8 cellular contexts compared by ENCODE assay signal in genomic region chr6:136761227-136761922, GRCh38. TPM values are rescaled to one million over a fixed set of nuclear protein-coding genes. Genes with fewer than 3 reads are reported as not detected.
DNase-seq lines count a peak whose midpoint lies in the region; ATAC-seq, FAIRE-seq and TF ChIP-seq lines count a peak whose summit lies in the region.

No MANE protein-coding gene starts in this region.

- peak in 1 of 2 donors; percentile 36 for ATAC-seq in activated T-cell treated with anti-CD3 and anti-CD28 coated beads, Interleukin-2, amount 50 U/mL, for 4 hours
- no peak for ATAC-seq in thoracic aorta (ENCODE audit: insufficient number of reproducible peaks, low FRiP score, low read depth)

- no peaks in the 10 kb centered on the region for H3K36me3 ChIP-seq in left ventricle myocardium inferior
- H3K36me3 ChIP-seq in thoracic aorta: no peaks in the 10 kb centered on the region

- peaks cover 73% of the 10 kb centered on the region for H3K4me1 Mint-ChIP-seq in activated T-cell treated with anti-CD3 and anti-CD28 coated beads, Interleukin-2, amount 50 U/mL, for 4 hours (ENCODE audit: low read depth)

- no peaks in the 10 kb centered on the region for H3K9me3 ChIP-seq in left ventricle myocardium inferior (replicated peaks)
- H3K9me3 ChIP-seq in thoracic aorta: no peaks in the 10 kb centered on the region

- peak overlapping the region; percentile 65 for H3K4me3 Mint-ChIP-seq in activated T-cell treated with anti-CD3 and anti-CD28 coated beads, Interleukin-2, amount 50 U/mL, for 4 hours

- H3K27me3 ChIP-seq in left ventricle myocardium inferior (ENCODE audit: low read depth) (no peaks in the 10 kb centered on the region), thoracic aorta (replicated peaks; ENCODE audit: insufficient read depth) (no peaks in the 10 kb centered on the region)

- H3K9me3 Mint-ChIP-seq in activated T-cell treated with anti-CD3 and anti-CD28 coated beads, Interleukin-2, amount 50 U/mL, for 4 hours: no peaks in the 10 kb centered on the region

- peak overlapping the region; percentile 30; the same call in 1 of the 2 replicates for H3K4me3 ChIP-seq in WI38 (ENCODE audit: low read depth, low read length)
- peak overlapping the region; percentile 45 for H3K4me3 ChIP-seq in left ventricle myocardium inferior
- H3K4me3 ChIP-seq in thoracic aorta: peak overlapping the region; percentile 66

- TF ChIP-seq CTCF in WI38 (IDR thresholded peaks at IDR 0.05; ENCODE audit: low read depth, low read length) (no peak), left ventricle myocardium inferior (IDR thresholded peaks at IDR 0.05; ENCODE audit: borderline replicate concordance) (no peak), thoracic aorta (IDR thresholded peaks at IDR 0.05) (no peak)

- H3K4me1 ChIP-seq in left ventricle myocardium inferior (peaks cover 78% of the 10 kb centered on the region), thoracic aorta (ENCODE audit: control insufficient read depth in 1 of 2, low read depth in 2 of 2) (peaks cover 62 to 93% of the 10 kb centered on the region in 2 donors)

- H3K27me3 Mint-ChIP-seq in activated T-cell treated with anti-CD3 and anti-CD28 coated beads, Interleukin-2, amount 50 U/mL, for 4 hours (ENCODE audit: low read depth): no peaks in the 10 kb centered on the region

- FAIRE-seq in RCC 7860 (lab: Jason Lieb, UNC): no peak

- intact Hi-C loops in left ventricle myocardium inferior (cut with micrococcal nuclease): no loop called here

- H3K27ac ChIP-seq in left ventricle myocardium inferior (replicated peaks) (peak overlapping the region; percentile 91), thoracic aorta (peak overlapping the region; percentile 78 to 88)

- no peaks in the 10 kb centered on the region for H3K36me3 Mint-ChIP-seq in activated T-cell treated with anti-CD3 and anti-CD28 coated beads, Interleukin-2, amount 50 U/mL, for 4 hours (ENCODE audit: insufficient read depth)

- CTCF ChIA-PET in HEK293T (lab: Yijun Ruan, JAX): interaction anchor here (1.2 to 1.6 kb wide), 2 partner anchors 31 to 211 kb away, joined by 3 to 8 read pairs; partner anchors contain the start of genes MAP3K5 and MAP7

- DNase-seq in activated T-cell treated with anti-CD3 and anti-CD28 coated beads, Interleukin-2, amount 50 U/mL, for 4 hours: no peak
- no peak for DNase-seq in activated T-cell treated with anti-CD3 and anti-CD28 coated beads, Interleukin-2, amount 50 U/mL, for 48 hours
- peak; percentile 52 for DNase-seq in left ventricle myocardium inferior
- no peak for DNase-seq in thoracic aorta (ENCODE audit: low spot score)
- no peak for DNase-seq in RCC 7860 (ENCODE audit: low spot score)
- DNase-seq in HEK293T (ENCODE audit: extremely low spot score): no peak
- no peak for DNase-seq in activated CD8-positive, alpha-beta memory T cell treated with anti-CD3 and anti-CD28 coated beads for 24 hours

- POLR2A ChIA-PET in HEK293T (lab: Yijun Ruan, JAX): no interaction called here

TF ChIP-seq in HEK293T, 16 proteins besides CTCF, POLR2A, EP300 and RAD21:
- TF ChIP-seq LEF1 (IDR thresholded peaks at IDR 0.05; ENCODE audit: borderline replicate concordance) (no peak), CTBP1 (IDR thresholded peaks at IDR 0.05; ENCODE audit: borderline replicate concordance) (no peak), HDGF (IDR thresholded peaks at IDR 0.05; ENCODE audit: borderline replicate concordance) (no peak), SP1 (IDR thresholded peaks at IDR 0.05) (no peak), NFRKB (IDR thresholded peaks at IDR 0.05) (no peak), TARDBP (IDR thresholded peaks at IDR 0.05) (no peak), BHLHE40 (IDR thresholded peaks at IDR 0.05; ENCODE audit: borderline replicate concordance) (no peak), FOXK2 (IDR thresholded peaks at IDR 0.05) (no peak), FOXA1 (IDR thresholded peaks at IDR 0.05) (no peak), FOXM1 (IDR thresholded peaks at IDR 0.05; ENCODE audit: borderline replicate concordance) (no peak), ARNT (IDR thresholded peaks at IDR 0.05) (no peak), L3MBTL2 (conservative IDR thresholded peaks at IDR 0.05) (no peak), ZNF384 (IDR thresholded peaks at IDR 0.05) (no peak), SUZ12 (IDR thresholded peaks at IDR 0.05) (no peak), ELF4 (IDR thresholded peaks at IDR 0.05) (no peak)
- TF ChIP-seq, protein P1, sequence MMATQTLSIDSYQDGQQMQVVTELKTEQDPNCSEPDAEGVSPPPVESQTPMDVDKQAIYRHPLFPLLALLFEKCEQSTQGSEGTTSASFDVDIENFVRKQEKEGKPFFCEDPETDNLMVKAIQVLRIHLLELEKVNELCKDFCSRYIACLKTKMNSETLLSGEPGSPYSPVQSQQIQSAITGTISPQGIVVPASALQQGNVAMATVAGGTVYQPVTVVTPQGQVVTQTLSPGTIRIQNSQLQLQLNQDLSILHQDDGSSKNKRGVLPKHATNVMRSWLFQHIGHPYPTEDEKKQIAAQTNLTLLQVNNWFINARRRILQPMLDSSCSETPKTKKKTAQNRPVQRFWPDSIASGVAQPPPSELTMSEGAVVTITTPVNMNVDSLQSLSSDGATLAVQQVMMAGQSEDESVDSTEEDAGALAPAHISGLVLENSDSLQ (IDR thresholded peaks at IDR 0.05): no peak

RNA-seq across cellular contexts. Expression of gene MAP3K5, which starts 30.9 kb away (rescaled TPM):
- 10 to 100 TPM in 1 of 3 donors, 1 to 10 TPM in 2; 5.7 to 10.5 (median 7.9) TPM for total RNA-seq in activated T-cell treated with anti-CD3 and anti-CD28 coated beads, Interleukin-2, amount 50 U/mL, for 4 hours
- total RNA-seq in left ventricle myocardium inferior: 44.1 TPM
- 100 to 1,000 TPM in 1 of 2 donors, 10 to 100 TPM in 1; 73.6 to 101 TPM for total RNA-seq in thoracic aorta
